ENCODE assay signal across 9 cellular contexts in the genomic region with DNA sequence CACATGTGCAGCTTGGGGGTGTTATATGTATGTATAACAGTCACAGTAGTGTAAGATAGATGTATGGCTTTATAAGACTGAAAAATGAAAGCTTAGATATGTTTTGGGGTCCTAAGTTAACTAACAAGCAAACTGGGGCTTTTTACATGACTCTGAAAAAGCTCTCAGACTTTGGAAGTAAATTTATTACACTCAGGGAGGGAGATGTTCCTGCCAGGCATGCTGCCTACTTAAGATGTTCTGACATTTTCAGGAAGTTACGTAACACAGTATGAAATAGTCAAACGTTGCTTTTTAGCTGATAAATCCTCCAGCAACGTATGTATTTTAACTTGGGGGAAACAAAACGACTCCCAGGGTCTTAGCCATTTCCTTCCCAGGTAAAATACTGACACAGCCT. TPM values are rescaled to one million over a fixed set of nuclear protein-coding genes. Genes with fewer than 3 reads are reported as not detected.
A peak's percentile ranks its signal among the peaks of the same experiment; 100 is the strongest.
DNase-seq lines count a peak whose midpoint lies in the region; TF ChIP-seq lines count a peak whose summit lies in the region.
"Had no signal": no experiment of that assay in that cellular context is flagged by ENCODE, and none has a peak within 500 bp of the region (broad histone marks: within the 10 kb centered on the region; RNA-seq: fewer than 3 reads in every experiment).

No MANE protein-coding gene starts in this region.

- H3K27me3 ChIP-seq in HL-60 (ENCODE audit: insufficient read depth, poor library complexity, severe bottlenecking), result no peaks in the 10 kb centered on the region
- H3K27me3 ChIP-seq in esophagus muscularis mucosa, result no peaks in the 10 kb centered on the region
- H3K27me3 ChIP-seq in skeletal muscle tissue (ENCODE audit: control insufficient read depth in 3 of 3, insufficient read depth in 3 of 3, low read length in 3 of 3), result no peaks in the 10 kb centered on the region

- no peak for TF ChIP-seq EP300 in esophagus muscularis mucosa (IDR thresholded peaks at IDR 0.05)

- H3K36me3 ChIP-seq in esophagus muscularis mucosa (no peaks in the 10 kb centered on the region), skeletal muscle tissue (ENCODE audit: control insufficient read depth in 3 of 3, insufficient read depth in 3 of 3, low read length in 3 of 3) (no peaks in the 10 kb centered on the region)

- no peak for TF ChIP-seq POLR2A in esophagus muscularis mucosa (IDR thresholded peaks at IDR 0.05; ENCODE audit: low read depth)

- peak overlapping the region in 2 of 3 donors; percentile 24 to 51 for H3K9ac ChIP-seq in skeletal muscle tissue (ENCODE audit: low read depth in 1 of 3, low read length in 3 of 3)

- peaks cover 12 to 44% (median 42%) of the 10 kb centered on the region in 4 donors for H3K4me1 ChIP-seq in esophagus muscularis mucosa
- H3K4me1 ChIP-seq in skeletal muscle tissue (ENCODE audit: control insufficient read depth in 3 of 3, insufficient read depth in 3 of 3, low read length in 3 of 3), result peaks cover 2 to 14% (median 11%) of the 10 kb centered on the region in 3 donors

- no peaks in the 10 kb centered on the region for H3K9me3 ChIP-seq in esophagus muscularis mucosa
- H3K9me3 ChIP-seq in skeletal muscle tissue (ENCODE audit: control insufficient read depth in 3 of 3, low read length in 3 of 3), result no peaks in the 10 kb centered on the region

- 50% methylated on average over 4 of the region's 4 CpGs for WGBS in esophagus muscularis mucosa

- TF ChIP-seq CTCF in HL-60 (IDR thresholded peaks at IDR 0.05; ENCODE audit: insufficient read depth, low read length) (no peak), esophagus muscularis mucosa (IDR thresholded peaks at IDR 0.05) (no peak)

- intact Hi-C loops in esophagus muscularis mucosa (cut with DNase I), result loop anchor here (2.0 to 10.0 kb wide), 3 partner anchors 133 to 792 kb away; partner anchors contain the start of gene CD47

- H3K4me3 ChIP-seq in HL-60 (replicated peaks; ENCODE audit: insufficient read depth, low read length), result 0 out of 2 replicates have a peak overlapping the region, but pooled peaks have one; percentile 3
- H3K4me3 ChIP-seq in esophagus muscularis mucosa, result no peak overlapping the region
- no peak overlapping the region for H3K4me3 ChIP-seq in skeletal muscle tissue (ENCODE audit: low read length in 3 of 3)

- DNase-seq in HL-60 (ENCODE audit: low read depth in 1 of 2, low spot score in 1 of 2) (peak; percentile 60 to 68), SIG-M5 (lab: John Stamatoyannopoulos, UW) (peak; percentile 9), esophagus muscularis mucosa (ENCODE audit: extremely low spot score) (no peak), NCI-H2196 (lab: John Stamatoyannopoulos, UW; ENCODE audit: unreplicated experiment) (no peak), NCI-H187 (lab: John Stamatoyannopoulos, UW) (no peak)
- no peak for DNase-seq in stimulated activated CD4-positive, alpha-beta T cell treated with anti-CD3 and anti-CD28 coated beads, Interleukin-4, amount 100 ng/mL, for 24 hours
- DNase-seq in stimulated activated naive CD4-positive, alpha-beta T cell treated with Interleukin-2 at 50 U/mL for 16 hours (lab: John Stamatoyannopoulos, UW), result no peak
- DNase-seq: activated CD4-positive, alpha-beta T cell treated with anti-CD3 and anti-CD28 coated beads for 48 hours had no signal

- H3K27ac ChIP-seq in HL-60 (replicated peaks) (peak overlapping the region; percentile 93), esophagus muscularis mucosa (replicated peaks in 1 of 4) (peak overlapping the region; percentile 77 to 80 (median 78)), skeletal muscle tissue (ENCODE audit: low read depth, low read length) (no peak overlapping the region)

RNA-seq across cellular contexts. Expression of gene IFT57, which starts 1.7 kb away (rescaled TPM):
- total RNA-seq in esophagus muscularis mucosa (10 to 100 TPM; 52.3 to 82.4 (median 61.4) TPM), skeletal muscle tissue (11.5 TPM)

Comparison
In these comparisons a context has a peak if more than half of its experiments do, and no peak if none do; other contexts are left out.
1. DNase-seq: peak in HL-60 (2 of 2) and SIG-M5 (single experiment); none in esophagus muscularis mucosa (single experiment), stimulated activated CD4-positive, alpha-beta T cell treated with anti-CD3 and anti-CD28 coated beads, Interleukin-4, amount 100 ng/mL, for 24 hours (single experiment), NCI-H2196 (single experiment), stimulated activated naive CD4-positive, alpha-beta T cell treated with Interleukin-2 at 50 U/mL for 16 hours (single experiment) and NCI-H187 (0 of 2).